In genomic region chr6:135002229-135002844, GRCh38 we compare ENCODE assay signal across 8 cellular contexts. TPM values are rescaled to one million over a fixed set of nuclear protein-coding genes. Genes with fewer than 3 reads are reported as not detected.
DNase-seq lines count a peak whose midpoint lies in the region; TF ChIP-seq lines count a peak whose summit lies in the region.

No MANE protein-coding gene starts in this region.

- no peaks in the 10 kb centered on the region for H3K9me3 Mint-ChIP-seq in activated T-helper 2 cell treated with anti-CD3 and anti-CD28 coated beads, Interferon-gamma antibody, Interleukin-2, Interleukin-4, amounts not matched to agents 10 μg/mL and 5 μg/mL and 100 μg/mL, durations not matched to agents 14 hours and 24 hours and 36 hours

- H3K4me3 Mint-ChIP-seq in activated T-helper 2 cell treated with anti-CD3 and anti-CD28 coated beads, Interferon-gamma antibody, Interleukin-2, Interleukin-4, amounts not matched to agents 10 μg/mL and 5 μg/mL and 100 μg/mL, durations not matched to agents 14 hours and 24 hours and 36 hours (ENCODE audit: low read depth), result no peak overlapping the region

- no peak overlapping the region for H3K27ac ChIP-seq in colonic mucosa
- H3K27ac ChIP-seq in parathyroid adenoma, result no peak overlapping the region
- H3K27ac ChIP-seq in effector memory CD4-positive, alpha-beta T cell (ENCODE audit: insufficient read depth, low read length, poor library complexity, severe bottlenecking), result no peak overlapping the region

- H3K36me3 Mint-ChIP-seq in activated T-helper 2 cell treated with anti-CD3 and anti-CD28 coated beads, Interferon-gamma antibody, Interleukin-2, Interleukin-4, amounts not matched to agents 10 μg/mL and 5 μg/mL and 100 μg/mL, durations not matched to agents 14 hours and 24 hours and 36 hours (ENCODE audit: low read depth), result peaks cover 25% of the 10 kb centered on the region

- no peaks in the 10 kb centered on the region; the same call in 1 of the 2 replicates for H3K36me3 ChIP-seq in GM06990 (ENCODE audit: control insufficient read depth, insufficient read depth, low read length)
- H3K36me3 ChIP-seq in colonic mucosa, result no peaks in the 10 kb centered on the region
- no peaks in the 10 kb centered on the region for H3K36me3 ChIP-seq in parathyroid adenoma (ENCODE audit: control insufficient read depth, insufficient read depth, low read length)
- H3K36me3 ChIP-seq in effector memory CD4-positive, alpha-beta T cell (ENCODE audit: control insufficient read depth, insufficient read depth, low read length), result peaks cover 5% of the 10 kb centered on the region

- H3K4me2 ChIP-seq in parathyroid adenoma (ENCODE audit: low read length), result no peak overlapping the region

- no peak overlapping the region for H3K9ac ChIP-seq in colonic mucosa (ENCODE audit: low read depth in 2 of 2, low read length in 2 of 2)
- no peak overlapping the region for H3K9ac ChIP-seq in parathyroid adenoma

- DNase-seq in GM06990 (ENCODE audit: extremely low read depth, insufficient read length) (peak; percentile 43), LNCaP clone FGC (ENCODE audit: low read depth) (no peak), colonic mucosa (no peak), islet precursor cell (no peak)
- no peak for DNase-seq in activated T-helper 2 cell treated with anti-CD3 and anti-CD28 coated beads, Interferon-gamma antibody, Interleukin-2, Interleukin-4, amounts not matched to agents 10 μg/mL and 5 μg/mL and 100 μg/mL, durations not matched to agents 14 hours and 24 hours and 36 hours (ENCODE audit: low spot score)
- no peak for DNase-seq in effector memory CD4-positive, alpha-beta T cell
- no peak for DNase-seq in activated CD8-positive, alpha-beta memory T cell treated with anti-CD3 and anti-CD28 coated beads, Interleukin-2, amount 50 U/mL, for 48 hours

- TF ChIP-seq CTCF in GM06990 (IDR thresholded peaks at IDR 0.05; ENCODE audit: insufficient read depth, low read length, poor library complexity, severe bottlenecking) (peak; percentile 61), LNCaP clone FGC (IDR thresholded peaks at IDR 0.05; ENCODE audit: control insufficient read depth, extremely low read depth, insufficient read depth) (peak; percentile 58), colonic mucosa (IDR thresholded peaks at IDR 0.05) (peak; percentile 49), parathyroid adenoma (IDR thresholded peaks at IDR 0.05) (peak; percentile 64)

- H3K4me1 ChIP-seq in colonic mucosa (no peaks in the 10 kb centered on the region), parathyroid adenoma (no peaks in the 10 kb centered on the region)
- H3K4me1 ChIP-seq in effector memory CD4-positive, alpha-beta T cell (ENCODE audit: control insufficient read depth, insufficient read depth, low read length, poor library complexity, severe bottlenecking), result no peaks in the 10 kb centered on the region

- no peak overlapping the region for H2AFZ ChIP-seq in parathyroid adenoma

- H3K27me3 ChIP-seq in GM06990 (replicated peaks; ENCODE audit: control insufficient read depth, insufficient read depth, low read length) (no peaks in the 10 kb centered on the region), colonic mucosa (no peaks in the 10 kb centered on the region), parathyroid adenoma (ENCODE audit: control insufficient read depth, insufficient read depth, low read length) (no peaks in the 10 kb centered on the region)
- H3K27me3 ChIP-seq in effector memory CD4-positive, alpha-beta T cell (replicated peaks; ENCODE audit: control insufficient read depth, insufficient read depth, low read length, poor library complexity, severe bottlenecking), result no peaks in the 10 kb centered on the region

- no peaks in the 10 kb centered on the region for H3K27me3 Mint-ChIP-seq in activated T-helper 2 cell treated with anti-CD3 and anti-CD28 coated beads, Interferon-gamma antibody, Interleukin-2, Interleukin-4, amounts not matched to agents 10 μg/mL and 5 μg/mL and 100 μg/mL, durations not matched to agents 14 hours and 24 hours and 36 hours (ENCODE audit: low read depth)

- no peaks in the 10 kb centered on the region for H3K9me3 ChIP-seq in colonic mucosa
- no peaks in the 10 kb centered on the region for H3K9me3 ChIP-seq in parathyroid adenoma (ENCODE audit: control insufficient read depth, low read length)
- H3K9me3 ChIP-seq in effector memory CD4-positive, alpha-beta T cell (ENCODE audit: control insufficient read depth, low read length), result no peaks in the 10 kb centered on the region

- peaks cover 29% of the 10 kb centered on the region for H3K4me1 Mint-ChIP-seq in activated T-helper 2 cell treated with anti-CD3 and anti-CD28 coated beads, Interferon-gamma antibody, Interleukin-2, Interleukin-4, amounts not matched to agents 10 μg/mL and 5 μg/mL and 100 μg/mL, durations not matched to agents 14 hours and 24 hours and 36 hours (ENCODE audit: low read depth)

- no peaks in the 10 kb centered on the region for H3K79me2 ChIP-seq in parathyroid adenoma

- H3K4me3 ChIP-seq in GM06990 (replicated peaks; ENCODE audit: low read depth, low read length) (peak overlapping the region; percentile 37), LNCaP clone FGC (ENCODE audit: low read depth, low read length) (no peak overlapping the region), colonic mucosa (no peak overlapping the region), parathyroid adenoma (ENCODE audit: low read depth, low read length) (no peak overlapping the region)
- H3K4me3 ChIP-seq in effector memory CD4-positive, alpha-beta T cell (ENCODE audit: insufficient read depth, low read depth, low read length, poor library complexity, severe bottlenecking), result no peak overlapping the region

- intact Hi-C loops in colonic mucosa (cut with DNase I), result no loop called here
- intact Hi-C loops in activated T-helper 2 cell treated with anti-CD3 and anti-CD28 coated beads, Interferon-gamma antibody, Interleukin-2, Interleukin-4, amounts not matched to agents 10 μg/mL and 5 μg/mL and 100 μg/mL, durations not matched to agents 14 hours and 24 hours and 36 hours (cut with micrococcal nuclease), result no loop called here

- H3K27ac Mint-ChIP-seq in activated T-helper 2 cell treated with anti-CD3 and anti-CD28 coated beads, Interferon-gamma antibody, Interleukin-2, Interleukin-4, amounts not matched to agents 10 μg/mL and 5 μg/mL and 100 μg/mL, durations not matched to agents 14 hours and 24 hours and 36 hours, result no peak overlapping the region

RNA-seq across cellular contexts. Expression of gene HBS1L, which starts 52.3 kb away (rescaled TPM):
- total RNA-seq in colonic mucosa, result 10 to 100 TPM; 58.1 to 59.7 TPM
- 99.2 and 102 TPM in 2 replicates for total RNA-seq in activated T-helper 2 cell treated with anti-CD3 and anti-CD28 coated beads, Interferon-gamma antibody, Interleukin-2, Interleukin-4, amounts not matched to agents 10 μg/mL and 5 μg/mL and 100 μg/mL, durations not matched to agents 14 hours and 24 hours and 36 hours

RNA-seq across cellular contexts. Expression of gene ALDH8A1, which starts 52.4 kb away (rescaled TPM):
- under 1 TPM; 0.53 to 0.64 TPM for total RNA-seq in colonic mucosa
- 1.1 and 1.2 TPM in 2 replicates for total RNA-seq in activated T-helper 2 cell treated with anti-CD3 and anti-CD28 coated beads, Interferon-gamma antibody, Interleukin-2, Interleukin-4, amounts not matched to agents 10 μg/mL and 5 μg/mL and 100 μg/mL, durations not matched to agents 14 hours and 24 hours and 36 hours
